Comparison of ENCODE assay signal across 8 cellular contexts in the genomic region with DNA sequence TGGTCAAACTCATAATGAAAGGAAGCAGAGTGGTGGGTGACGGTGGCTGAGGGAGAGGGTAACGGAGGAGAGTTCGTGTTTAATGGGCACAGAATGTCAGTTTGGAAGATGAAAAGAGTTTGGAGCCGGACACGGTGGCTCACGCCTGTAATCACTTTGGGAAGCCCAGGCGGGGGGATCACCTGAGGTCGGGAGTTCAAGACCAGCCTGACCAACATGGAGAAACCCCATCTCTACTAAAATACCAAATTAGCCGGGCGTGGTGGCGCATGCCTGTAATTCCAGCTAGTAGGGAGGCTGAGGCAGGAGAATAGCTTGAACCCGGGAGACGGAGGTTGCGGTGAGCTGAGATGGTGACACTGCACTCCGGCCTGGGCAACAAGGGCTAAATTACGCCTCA. TPM values are rescaled to one million over a fixed set of nuclear protein-coding genes. Genes with fewer than 3 reads are reported as not detected.
DNase-seq lines count a peak whose midpoint lies in the region; ATAC-seq and TF ChIP-seq lines count a peak whose summit lies in the region.

No MANE protein-coding gene starts in this region.

- H3K27ac ChIP-seq in testis, result no peak overlapping the region

- H3K9me3 Mint-ChIP-seq in activated CD4-positive, alpha-beta T cell treated with anti-CD3 and anti-CD28 coated beads, Interleukin-2, amount 10 ng/mL, durations not matched to agents 7 days and 5 days, result no peaks in the 10 kb centered on the region
- H3K9me3 Mint-ChIP-seq in stimulated activated naive B cell treated with anti-CD40 and anti-IgM and Interleukin-4, amounts not matched to agents 10 μg/mL and 1 μg/mL and 100 μg/mL, for 72 hours, result no peaks in the 10 kb centered on the region

- peak overlapping the region; percentile 96 for H3K27ac Mint-ChIP-seq in activated CD4-positive, alpha-beta T cell treated with anti-CD3 and anti-CD28 coated beads, Interleukin-2, amount 10 ng/mL, durations not matched to agents 7 days and 5 days
- H3K27ac Mint-ChIP-seq in stimulated activated naive B cell treated with anti-CD40 and anti-IgM and Interleukin-4, amounts not matched to agents 10 μg/mL and 1 μg/mL and 100 μg/mL, for 72 hours, result peak overlapping the region; percentile 97

- no peaks in the 10 kb centered on the region for H3K36me3 ChIP-seq in testis (ENCODE audit: low read depth, missing control alignments)

- H3K36me3 Mint-ChIP-seq in activated CD4-positive, alpha-beta T cell treated with anti-CD3 and anti-CD28 coated beads, Interleukin-2, amount 10 ng/mL, durations not matched to agents 7 days and 5 days (ENCODE audit: low read depth), result peaks cover 47% of the 10 kb centered on the region
- peaks cover 17 to 42% of the 10 kb centered on the region in 2 donors for H3K36me3 Mint-ChIP-seq in stimulated activated naive B cell treated with anti-CD40 and anti-IgM and Interleukin-4, amounts not matched to agents 10 μg/mL and 1 μg/mL and 100 μg/mL, for 72 hours

- no peaks in the 10 kb centered on the region for H3K9me3 ChIP-seq in testis

- peak overlapping the region; percentile 90 for H3K4me3 Mint-ChIP-seq in activated CD4-positive, alpha-beta T cell treated with anti-CD3 and anti-CD28 coated beads, Interleukin-2, amount 10 ng/mL, durations not matched to agents 7 days and 5 days
- H3K4me3 Mint-ChIP-seq in stimulated activated naive B cell treated with anti-CD40 and anti-IgM and Interleukin-4, amounts not matched to agents 10 μg/mL and 1 μg/mL and 100 μg/mL, for 72 hours, result peak overlapping the region; percentile 84 to 91

- intact Hi-C loops in testis (cut with DNase I; ENCODE audit: low total_unique reads), result no loop called here

- ATAC-seq in stimulated activated naive B cell treated with anti-CD40 and anti-IgM and Interleukin-4, amounts not matched to agents 10 μg/mL and 1 μg/mL and 100 μg/mL, for 72 hours (replicated peaks), result no peak

- CTCF ChIA-PET in activated CD4-positive, alpha-beta T cell treated with anti-CD3 and anti-CD28 coated beads, Interleukin-2, amount 10 ng/mL, durations not matched to agents 7 days and 5 days (lab: Charles Lee), result interaction anchor here (1.0 to 1.8 kb wide), 5 partner anchors 9 to 510 kb away, joined by 3 to 9 read pairs (median 5); no protein-coding TSS in a partner anchor

- H3K4me3 ChIP-seq in WI38 (ENCODE audit: low read depth, low read length) (peak overlapping the region; percentile 80), fibroblast of the aortic adventitia (ENCODE audit: low read depth, low read length) (peak overlapping the region; percentile 82), testis (peak overlapping the region in 1 of 2 donors; percentile 77)

- TF ChIP-seq POLR2A in testis (IDR thresholded peaks at IDR 0.05), result no peak

- POLR2A ChIA-PET in activated CD4-positive, alpha-beta T cell treated with anti-CD3 and anti-CD28 coated beads, Interleukin-2, amount 10 ng/mL, durations not matched to agents 7 days and 5 days (lab: Charles Lee), result interaction anchor here (0.5 to 1.0 kb wide), 2 partner anchors 134 to 510 kb away, joined by 3 read pairs; partner anchors contain the start of gene UBXN4

- no peaks in the 10 kb centered on the region for H3K27me3 ChIP-seq in testis

- 54 to 62% methylated on average over 16 of the region's 16 CpGs for WGBS in testis, 2 donors

- no peaks in the 10 kb centered on the region for H3K27me3 Mint-ChIP-seq in activated CD4-positive, alpha-beta T cell treated with anti-CD3 and anti-CD28 coated beads, Interleukin-2, amount 10 ng/mL, durations not matched to agents 7 days and 5 days
- H3K27me3 Mint-ChIP-seq in stimulated activated naive B cell treated with anti-CD40 and anti-IgM and Interleukin-4, amounts not matched to agents 10 μg/mL and 1 μg/mL and 100 μg/mL, for 72 hours, result no peaks in the 10 kb centered on the region

- TF ChIP-seq CTCF in WI38 (IDR thresholded peaks at IDR 0.05; ENCODE audit: low read depth, low read length) (no peak), fibroblast of the aortic adventitia (IDR thresholded peaks at IDR 0.05; ENCODE audit: insufficient read depth, low read length) (no peak), testis (IDR thresholded peaks at IDR 0.05) (no peak)

- H3K4me1 ChIP-seq in testis, result peaks cover 10% of the 10 kb centered on the region

- H3K4me1 Mint-ChIP-seq in activated CD4-positive, alpha-beta T cell treated with anti-CD3 and anti-CD28 coated beads, Interleukin-2, amount 10 ng/mL, durations not matched to agents 7 days and 5 days, result peaks cover 54% of the 10 kb centered on the region
- peaks cover 20 to 36% of the 10 kb centered on the region in 2 donors for H3K4me1 Mint-ChIP-seq in stimulated activated naive B cell treated with anti-CD40 and anti-IgM and Interleukin-4, amounts not matched to agents 10 μg/mL and 1 μg/mL and 100 μg/mL, for 72 hours

- no peak for DNase-seq in activated CD4-positive, alpha-beta T cell treated with anti-CD3 and anti-CD28 coated beads, Interleukin-2, amount 10 ng/mL, durations not matched to agents 7 days and 5 days
- DNase-seq in activated CD4-positive, alpha-beta T cell treated with anti-CD3 and anti-CD28 coated beads, Interleukin-2, amount 50 U/mL, for 1 hour, result no peak
- no peak for DNase-seq in fibroblast of the aortic adventitia (ENCODE audit: low read depth)
- no peak for DNase-seq in stimulated activated naive B cell treated with anti-CD40 and anti-IgM and Interleukin-4, amounts not matched to agents 10 μg/mL and 1 μg/mL and 100 μg/mL, for 72 hours
- no peak for DNase-seq in H4 (ENCODE audit: low spot score)
- DNase-seq in EL, result no peak
- no peak for DNase-seq in testis

RNA-seq across cellular contexts. Expression of gene MCM6, which starts 1.3 kb away (rescaled TPM):
- 100 to 1,000 TPM; 110 to 111 TPM for total RNA-seq in activated CD4-positive, alpha-beta T cell treated with anti-CD3 and anti-CD28 coated beads, Interleukin-2, amount 10 ng/mL, durations not matched to agents 7 days and 5 days
- 13.2 and 39.1 TPM in 2 replicates for total RNA-seq in fibroblast of the aortic adventitia (ENCODE audit: low replicate concordance)
- total RNA-seq in H4 (2014; rRNA removed; shearing (Covaris generic)), result 23.6 and 31.1 TPM in 2 replicates
- total RNA-seq in testis, result 10 to 100 TPM; 26.7 to 32.3 TPM
- 24.6 TPM for polyA plus RNA-seq in testis (ENCODE audit: insufficient read depth, low read depth, low replicate concordance)

RNA-seq across cellular contexts. Expression of gene LCT, which starts 38.0 kb away (rescaled TPM):
- total RNA-seq in activated CD4-positive, alpha-beta T cell treated with anti-CD3 and anti-CD28 coated beads, Interleukin-2, amount 10 ng/mL, durations not matched to agents 7 days and 5 days, result under 1 TPM; 0.12 to 0.19 TPM
- total RNA-seq in fibroblast of the aortic adventitia (ENCODE audit: low replicate concordance) (not detected in 2 replicates), testis (under 1 TPM; 0.47 to 0.62 TPM)
- total RNA-seq in H4 (2014; rRNA removed; shearing (Covaris generic)), result 0.14 and 0.66 TPM in 2 replicates
- polyA plus RNA-seq in testis (ENCODE audit: insufficient read depth, low read depth, low replicate concordance), result 0.22 TPM
